Comparison of ENCODE assay signal across 1 cellular context in genomic region chr17:48429156-48429555, GRCh38.
TF ChIP-seq lines count a peak whose summit lies in the region.

No MANE protein-coding gene starts in this region.

TF ChIP-seq in GM23338, 12 proteins besides CTCF, POLR2A, EP300 and RAD21 (continued from another document):
- TF ChIP-seq REST (IDR thresholded peaks at IDR 0.05; ENCODE audit: unreplicated experiment) (no peak), EZH2 (IDR thresholded peaks at IDR 0.05; ENCODE audit: low read depth, unreplicated experiment) (no peak), JUNB (IDR thresholded peaks at IDR 0.05; ENCODE audit: unreplicated experiment) (no peak), EZH2phosphoT487 (IDR thresholded peaks at IDR 0.05; ENCODE audit: unreplicated experiment) (no peak), STAT1 (IDR thresholded peaks at IDR 0.05; ENCODE audit: unreplicated experiment) (no peak), NANOG (IDR thresholded peaks at IDR 0.05; ENCODE audit: borderline replicate concordance) (no peak)
